In the genomic region with DNA sequence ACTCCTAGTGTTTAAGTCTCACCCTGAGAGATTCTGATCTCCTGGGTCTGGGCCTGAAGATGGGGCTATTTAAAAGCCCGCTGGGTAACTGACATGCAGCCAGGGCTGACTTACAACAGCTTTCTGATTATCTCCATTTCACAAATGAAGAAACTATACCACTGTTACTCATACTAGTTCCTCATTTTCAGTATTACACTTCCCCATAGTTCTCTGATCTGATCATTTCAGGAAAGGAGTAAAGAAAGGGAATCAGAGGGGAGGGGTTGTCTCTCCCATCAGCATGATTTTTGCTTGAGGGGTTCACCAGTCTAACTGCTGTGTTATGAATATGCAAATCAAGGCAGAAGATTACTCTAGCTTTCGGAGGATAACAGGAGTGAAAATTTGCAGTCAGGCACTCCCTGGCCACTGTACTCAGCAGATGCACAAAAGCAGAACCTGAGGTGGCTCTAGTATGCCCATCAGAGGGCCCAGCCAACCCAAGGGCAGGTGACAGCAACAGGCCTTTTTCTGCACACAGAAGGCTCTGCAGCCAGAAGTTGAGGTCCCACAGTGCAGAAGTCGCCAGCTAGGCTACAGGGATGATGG, we compare ENCODE assay signal across 8 cellular contexts. TPM values are rescaled to one million over a fixed set of nuclear protein-coding genes. Genes with fewer than 3 reads are reported as not detected.
DNase-seq lines count a peak whose midpoint lies in the region; ATAC-seq and TF ChIP-seq lines count a peak whose summit lies in the region.

No MANE protein-coding gene starts in this region.

- H3K4me1 ChIP-seq in SK-N-SH (ENCODE audit: control insufficient read depth in 1 of 2, insufficient read depth in 2 of 2, low read depth in 1 of 2, low read length in 1 of 2) = no peaks in the 10 kb centered on the region

- peak; percentile 42 for DNase-seq in GM03348 (ENCODE audit: low spot score)
- peak; percentile 62 for DNase-seq in GM20000 (ENCODE audit: low spot score)
- no peak for DNase-seq in effector memory CD8-positive, alpha-beta T cell
- DNase-seq in WERI-Rb-1 = no peak
- no peak for DNase-seq in NCI-H2227 (lab: John Stamatoyannopoulos, UW; ENCODE audit: unreplicated experiment)
- no peak for DNase-seq in HCEC 1CT
- no peak for DNase-seq in SK-N-SH

- H3K27me3 Mint-ChIP-seq in effector memory CD8-positive, alpha-beta T cell = no peaks in the 10 kb centered on the region

- H3K9me3 ChIP-seq in WERI-Rb-1 (ENCODE audit: severe bottlenecking) = no peaks in the 10 kb centered on the region
- no peaks in the 10 kb centered on the region for H3K9me3 ChIP-seq in SK-N-SH

- H3F3A ChIP-seq in SK-N-SH (replicated peaks; ENCODE audit: insufficient read depth) = no peaks in the 10 kb centered on the region

- H3K36me3 Mint-ChIP-seq in effector memory CD8-positive, alpha-beta T cell (ENCODE audit: insufficient read depth) = no peaks in the 10 kb centered on the region

- no peaks in the 10 kb centered on the region for H3K9me2 ChIP-seq in SK-N-SH

- TF ChIP-seq CTCF in GM20000 (IDR thresholded peaks at IDR 0.05; ENCODE audit: extremely low read depth, missing control alignments) (no peak), WERI-Rb-1 (IDR thresholded peaks at IDR 0.05; ENCODE audit: low read depth, low read length) (no peak), SK-N-SH (IDR thresholded peaks at IDR 0.05) (no peak)

- no peaks in the 10 kb centered on the region for H3K9me3 Mint-ChIP-seq in effector memory CD8-positive, alpha-beta T cell

- CTCF ChIA-PET in SK-N-SH (lab: Yijun Ruan, JAX) = interaction anchor here (1.1 to 1.5 kb wide), 3 partner anchors 9 to 520 kb away, joined by 3 to 4 read pairs (median 3); no protein-coding TSS in a partner anchor

- H3K27ac ChIP-seq in WERI-Rb-1 = no peak overlapping the region; the same call in 1 of the 2 replicates
- no peak overlapping the region for H3K27ac ChIP-seq in SK-N-SH (ENCODE audit: low read depth in 2 of 2, low read length in 1 of 2)

- H3K4me3 ChIP-seq in WERI-Rb-1 (ENCODE audit: low read depth, low read length) = no peak overlapping the region
- H3K4me3 ChIP-seq in SK-N-SH (ENCODE audit: low read depth in 2 of 2, low read length in 1 of 2) = no peak overlapping the region

- H2AFZ ChIP-seq in SK-N-SH (ENCODE audit: low read depth) = no peak overlapping the region

- no peak for TF ChIP-seq EP300 in SK-N-SH (IDR thresholded peaks at IDR 0.05; ENCODE audit: borderline replicate concordance in 1 of 2, low read depth in 1 of 2, low read length in 1 of 2)

- WGBS in SK-N-SH (ENCODE audit: low lambda C conversion rate) = 100% methylated on average over 2 of the region's 3 CpGs

- POLR2A ChIA-PET in SK-N-SH (lab: Yijun Ruan, JAX) = no interaction called here

- H3K4me1 Mint-ChIP-seq in effector memory CD8-positive, alpha-beta T cell (ENCODE audit: low read depth in 2 of 2) = peaks cover 5 to 6% of the 10 kb centered on the region in 2 donors

- H3K79me2 ChIP-seq in SK-N-SH (ENCODE audit: insufficient read depth) = no peaks in the 10 kb centered on the region

- H3K4me3 Mint-ChIP-seq in effector memory CD8-positive, alpha-beta T cell = no peak overlapping the region

- TF ChIP-seq RAD21 in SK-N-SH (IDR thresholded peaks at IDR 0.05; ENCODE audit: low read length) = no peak

- H3K9ac ChIP-seq in SK-N-SH = no peak overlapping the region

- ATAC-seq in HG03460 (IDR thresholded peaks at IDR 0.05; ENCODE audit: unreplicated experiment) = peak; percentile 69
- ATAC-seq in effector memory CD8-positive, alpha-beta T cell (replicated peaks) = peak; percentile 48

- peak overlapping the region in 1 of 2 donors; percentile 75 for H3K27ac Mint-ChIP-seq in effector memory CD8-positive, alpha-beta T cell

- H4K20me1 ChIP-seq in SK-N-SH (ENCODE audit: insufficient read depth) = no peaks in the 10 kb centered on the region

- H3K27me3 ChIP-seq in WERI-Rb-1 (ENCODE audit: insufficient read depth, low read depth, severe bottlenecking) (no peaks in the 10 kb centered on the region), SK-N-SH (ENCODE audit: insufficient read depth) (no peaks in the 10 kb centered on the region)

- H3K4me2 ChIP-seq in SK-N-SH = no peak overlapping the region

- H3K36me3 ChIP-seq in WERI-Rb-1 (no peaks in the 10 kb centered on the region), SK-N-SH (replicated peaks in 1 of 2; ENCODE audit: control insufficient read depth in 1 of 2, insufficient read depth in 2 of 2, low read length in 1 of 2) (no peaks in the 10 kb centered on the region)

TF ChIP-seq in SK-N-SH, 30 proteins besides CTCF, POLR2A, EP300 and RAD21 (continues in another document):
- TF ChIP-seq, protein P1, sequence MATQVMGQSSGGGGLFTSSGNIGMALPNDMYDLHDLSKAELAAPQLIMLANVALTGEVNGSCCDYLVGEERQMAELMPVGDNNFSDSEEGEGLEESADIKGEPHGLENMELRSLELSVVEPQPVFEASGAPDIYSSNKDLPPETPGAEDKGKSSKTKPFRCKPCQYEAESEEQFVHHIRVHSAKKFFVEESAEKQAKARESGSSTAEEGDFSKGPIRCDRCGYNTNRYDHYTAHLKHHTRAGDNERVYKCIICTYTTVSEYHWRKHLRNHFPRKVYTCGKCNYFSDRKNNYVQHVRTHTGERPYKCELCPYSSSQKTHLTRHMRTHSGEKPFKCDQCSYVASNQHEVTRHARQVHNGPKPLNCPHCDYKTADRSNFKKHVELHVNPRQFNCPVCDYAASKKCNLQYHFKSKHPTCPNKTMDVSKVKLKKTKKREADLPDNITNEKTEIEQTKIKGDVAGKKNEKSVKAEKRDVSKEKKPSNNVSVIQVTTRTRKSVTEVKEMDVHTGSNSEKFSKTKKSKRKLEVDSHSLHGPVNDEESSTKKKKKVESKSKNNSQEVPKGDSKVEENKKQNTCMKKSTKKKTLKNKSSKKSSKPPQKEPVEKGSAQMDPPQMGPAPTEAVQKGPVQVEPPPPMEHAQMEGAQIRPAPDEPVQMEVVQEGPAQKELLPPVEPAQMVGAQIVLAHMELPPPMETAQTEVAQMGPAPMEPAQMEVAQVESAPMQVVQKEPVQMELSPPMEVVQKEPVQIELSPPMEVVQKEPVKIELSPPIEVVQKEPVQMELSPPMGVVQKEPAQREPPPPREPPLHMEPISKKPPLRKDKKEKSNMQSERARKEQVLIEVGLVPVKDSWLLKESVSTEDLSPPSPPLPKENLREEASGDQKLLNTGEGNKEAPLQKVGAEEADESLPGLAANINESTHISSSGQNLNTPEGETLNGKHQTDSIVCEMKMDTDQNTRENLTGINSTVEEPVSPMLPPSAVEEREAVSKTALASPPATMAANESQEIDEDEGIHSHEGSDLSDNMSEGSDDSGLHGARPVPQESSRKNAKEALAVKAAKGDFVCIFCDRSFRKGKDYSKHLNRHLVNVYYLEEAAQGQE (IDR thresholded peaks at IDR 0.05; ENCODE audit: low read depth, low read length) = no peak
- TF ChIP-seq TAF1 (IDR thresholded peaks at IDR 0.05; ENCODE audit: borderline replicate concordance, low read depth, low read length) (no peak), FOSL2 (IDR thresholded peaks at IDR 0.05; ENCODE audit: borderline replicate concordance, low read depth) (no peak), TEAD4 (IDR thresholded peaks at IDR 0.05; ENCODE audit: borderline replicate concordance, insufficient read depth) (no peak), MEF2A (IDR thresholded peaks at IDR 0.05; ENCODE audit: borderline replicate concordance, low read depth) (no peak), MXI1 (IDR thresholded peaks at IDR 0.05; ENCODE audit: low read depth, low read length) (no peak), GABPA (IDR thresholded peaks at IDR 0.05; ENCODE audit: low read depth) (no peak), RXRA (IDR thresholded peaks at IDR 0.05; ENCODE audit: borderline replicate concordance, low read depth) (no peak), GATA2 (CRISPR knock-in tag; IDR thresholded peaks at IDR 0.05) (no peak), YY1 (IDR thresholded peaks at IDR 0.05; ENCODE audit: low read depth) (no peak), FOXM1 (IDR thresholded peaks at IDR 0.05; ENCODE audit: low read depth) (no peak)
- TF ChIP-seq, protein P2, sequence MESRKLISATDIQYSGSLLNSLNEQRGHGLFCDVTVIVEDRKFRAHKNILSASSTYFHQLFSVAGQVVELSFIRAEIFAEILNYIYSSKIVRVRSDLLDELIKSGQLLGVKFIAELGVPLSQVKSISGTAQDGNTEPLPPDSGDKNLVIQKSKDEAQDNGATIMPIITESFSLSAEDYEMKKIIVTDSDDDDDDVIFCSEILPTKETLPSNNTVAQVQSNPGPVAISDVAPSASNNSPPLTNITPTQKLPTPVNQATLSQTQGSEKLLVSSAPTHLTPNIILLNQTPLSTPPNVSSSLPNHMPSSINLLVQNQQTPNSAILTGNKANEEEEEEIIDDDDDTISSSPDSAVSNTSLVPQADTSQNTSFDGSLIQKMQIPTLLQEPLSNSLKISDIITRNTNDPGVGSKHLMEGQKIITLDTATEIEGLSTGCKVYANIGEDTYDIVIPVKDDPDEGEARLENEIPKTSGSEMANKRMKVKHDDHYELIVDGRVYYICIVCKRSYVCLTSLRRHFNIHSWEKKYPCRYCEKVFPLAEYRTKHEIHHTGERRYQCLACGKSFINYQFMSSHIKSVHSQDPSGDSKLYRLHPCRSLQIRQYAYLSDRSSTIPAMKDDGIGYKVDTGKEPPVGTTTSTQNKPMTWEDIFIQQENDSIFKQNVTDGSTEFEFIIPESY (IDR thresholded peaks at IDR 0.05; ENCODE audit: borderline replicate concordance, low read depth) = no peak
- TF ChIP-seq, protein P3, sequence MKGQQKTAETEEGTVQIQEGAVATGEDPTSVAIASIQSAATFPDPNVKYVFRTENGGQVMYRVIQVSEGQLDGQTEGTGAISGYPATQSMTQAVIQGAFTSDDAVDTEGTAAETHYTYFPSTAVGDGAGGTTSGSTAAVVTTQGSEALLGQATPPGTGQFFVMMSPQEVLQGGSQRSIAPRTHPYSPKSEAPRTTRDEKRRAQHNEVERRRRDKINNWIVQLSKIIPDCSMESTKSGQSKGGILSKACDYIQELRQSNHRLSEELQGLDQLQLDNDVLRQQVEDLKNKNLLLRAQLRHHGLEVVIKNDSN (IDR thresholded peaks at IDR 0.05; ENCODE audit: borderline replicate concordance, low read depth) = no peak
- TF ChIP-seq, protein P4, sequence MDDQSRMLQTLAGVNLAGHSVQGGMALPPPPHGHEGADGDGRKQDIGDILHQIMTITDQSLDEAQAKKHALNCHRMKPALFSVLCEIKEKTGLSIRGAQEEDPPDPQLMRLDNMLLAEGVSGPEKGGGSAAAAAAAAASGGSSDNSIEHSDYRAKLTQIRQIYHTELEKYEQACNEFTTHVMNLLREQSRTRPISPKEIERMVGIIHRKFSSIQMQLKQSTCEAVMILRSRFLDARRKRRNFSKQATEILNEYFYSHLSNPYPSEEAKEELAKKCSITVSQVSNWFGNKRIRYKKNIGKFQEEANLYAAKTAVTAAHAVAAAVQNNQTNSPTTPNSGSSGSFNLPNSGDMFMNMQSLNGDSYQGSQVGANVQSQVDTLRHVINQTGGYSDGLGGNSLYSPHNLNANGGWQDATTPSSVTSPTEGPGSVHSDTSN (IDR thresholded peaks at IDR 0.05) = no peak

RNA-seq across cellular contexts. Expression of a gene that starts 59.4 kb away (rescaled TPM):
- polyA plus RNA-seq in SK-N-SH (2012; rRNA removed) = 1.2 and 1.4 TPM in 2 replicates
- 0.63 and 0.94 TPM in 2 replicates for polyA plus RNA-seq in SK-N-SH (2012; cell fraction: cytosol; rRNA removed)
- 3.1 and 3.7 TPM in 2 replicates for polyA plus RNA-seq in SK-N-SH (2012; cell fraction: nucleus; rRNA removed)

Comparison
In these comparisons a context has a peak if more than half of its experiments do, and no peak if none do; other contexts are left out.
1. DNase-seq: peak in GM03348 (single experiment) and GM20000 (single experiment); none in effector memory CD8-positive, alpha-beta T cell (0 of 3), WERI-Rb-1 (single experiment), NCI-H2227 (single experiment), HCEC 1CT (single experiment) and SK-N-SH (single experiment).